ENCODE assay signal across 23 cellular contexts in the genomic region with DNA sequence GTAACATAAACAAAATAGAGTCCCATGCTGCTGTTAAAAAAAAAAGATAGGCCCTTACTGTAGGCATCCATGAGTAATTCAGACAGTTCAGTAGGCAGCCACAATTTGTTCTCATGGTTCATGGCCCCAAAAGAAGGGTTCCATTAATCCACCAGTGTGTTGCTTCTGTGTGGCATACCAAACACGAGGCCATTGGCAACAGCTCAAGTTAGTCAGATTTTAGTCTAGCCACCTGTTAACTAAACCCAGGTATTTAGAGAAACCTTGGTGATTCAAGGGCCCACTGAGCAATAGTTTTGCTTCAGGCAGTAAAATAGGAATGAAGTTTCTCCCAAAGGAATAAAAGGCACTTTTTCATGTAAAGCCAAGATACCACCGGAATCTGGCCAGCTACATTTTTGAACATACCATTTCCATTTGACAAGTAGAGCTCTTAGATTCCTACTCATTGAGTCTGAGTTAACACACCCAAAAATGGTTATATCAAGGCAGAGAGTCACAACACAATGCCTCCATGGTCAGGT.
DNase-seq lines count a peak whose midpoint lies in the region; ATAC-seq and TF ChIP-seq lines count a peak whose summit lies in the region.
"Had no signal": no experiment of that assay in that cellular context is flagged by ENCODE, and none has a peak within 500 bp of the region (broad histone marks: within the 10 kb centered on the region; RNA-seq: fewer than 3 reads in every experiment).

No MANE protein-coding gene starts in this region.

- H3K4me3 Mint-ChIP-seq in activated CD8-positive, alpha-beta memory T cell treated with anti-CD3 and anti-CD28 coated beads, Interleukin-2, amount 10 ng/mL, durations not matched to agents 7 days and 5 days: no peak overlapping the region
- no peak overlapping the region for H3K4me3 Mint-ChIP-seq in neural progenitor cell
- H3K4me3 Mint-ChIP-seq: CD4-positive, CD25-positive, alpha-beta regulatory T cell; HFFc6 had no signal

- POLR2A ChIA-PET in PC-3 (lab: Charles Lee; ENCODE audit: unreplicated experiment): no interaction called here

- H3K36me3 Mint-ChIP-seq in activated CD8-positive, alpha-beta memory T cell treated with anti-CD3 and anti-CD28 coated beads, Interleukin-2, amount 10 ng/mL, durations not matched to agents 7 days and 5 days: no peaks in the 10 kb centered on the region
- no peaks in the 10 kb centered on the region for H3K36me3 Mint-ChIP-seq in neural progenitor cell
- H3K36me3 Mint-ChIP-seq: CD4-positive, CD25-positive, alpha-beta regulatory T cell; CD8-positive, alpha-beta memory T cell had no signal

- no peak overlapping the region for H2AK5ac ChIP-seq in trophoblast cell (ENCODE audit: low read length)

- no peaks in the 10 kb centered on the region for H3K36me3 ChIP-seq in PC-3 (ENCODE audit: low read depth, low read length)
- no peaks in the 10 kb centered on the region for H3K36me3 ChIP-seq in mammary epithelial cell (ENCODE audit: insufficient read depth, low read length)
- no peaks in the 10 kb centered on the region for H3K36me3 ChIP-seq in trophoblast cell (ENCODE audit: control insufficient read depth in 1 of 2, insufficient read depth in 2 of 2, low read length in 2 of 2)
- H3K36me3 ChIP-seq in neural progenitor cell: no peaks in the 10 kb centered on the region
- H3K36me3 ChIP-seq: BE2C had no signal

- no peak overlapping the region for H2BK120ac ChIP-seq in trophoblast cell (ENCODE audit: insufficient read depth, low read length, poor library complexity)

- H3K4me1 ChIP-seq in PC-3 (ENCODE audit: insufficient read depth, low read length) (no peaks in the 10 kb centered on the region), mammary epithelial cell (ENCODE audit: insufficient read depth, low read length) (peaks cover 13% of the 10 kb centered on the region), trophoblast cell (ENCODE audit: control insufficient read depth in 1 of 2, insufficient read depth in 2 of 2, low read length in 2 of 2) (no peaks in the 10 kb centered on the region), neural progenitor cell (no peaks in the 10 kb centered on the region)
- H3K4me1 ChIP-seq: BE2C had no signal

- 0% methylated on average over 2 of the region's 2 CpGs for WGBS in mammary epithelial cell (ENCODE audit: low coverage, missing lambda C conversion rate)
- WGBS in trophoblast cell (ENCODE audit: extremely low coverage, insufficient coverage, insufficient read length): no CpG with 5 or more reads among the region's 2 CpGs

- H3K27me3 Mint-ChIP-seq in activated CD8-positive, alpha-beta memory T cell treated with anti-CD3 and anti-CD28 coated beads, Interleukin-2, amount 10 ng/mL, durations not matched to agents 7 days and 5 days: peaks cover 11% of the 10 kb centered on the region
- no peaks in the 10 kb centered on the region for H3K27me3 Mint-ChIP-seq in neural progenitor cell (ENCODE audit: insufficient read depth, low read depth)

- H2BK12ac ChIP-seq in trophoblast cell (ENCODE audit: low read length): no peak overlapping the region

- CTCF ChIA-PET in PC-3 (lab: Charles Lee): no interaction called here
- CTCF ChIA-PET in mammary epithelial cell (lab: Charles Lee; ENCODE audit: low non-redundant PET): no interaction called here
- CTCF ChIA-PET in activated CD8-positive, alpha-beta memory T cell treated with anti-CD3 and anti-CD28 coated beads, Interleukin-2, amount 10 ng/mL, durations not matched to agents 7 days and 5 days (lab: Charles Lee): no interaction called here

- H3K27ac ChIP-seq in PC-3 (ENCODE audit: low read length) (no peak overlapping the region), mammary epithelial cell (ENCODE audit: insufficient read depth, low read depth, low read length) (peak overlapping the region; percentile 37), trophoblast cell (ENCODE audit: low read depth, low read length) (no peak overlapping the region), neural progenitor cell (no peak overlapping the region)

- H3K9me3 ChIP-seq in PC-3 (ENCODE audit: low read length) (no peaks in the 10 kb centered on the region), mammary epithelial cell (replicated peaks; ENCODE audit: insufficient read depth, low read length) (no peaks in the 10 kb centered on the region), trophoblast cell (ENCODE audit: insufficient read depth, low read depth, low read length) (no peaks in the 10 kb centered on the region), neural progenitor cell (ENCODE audit: low read depth) (no peaks in the 10 kb centered on the region)
- H3K9me3 ChIP-seq: BE2C had no signal

- TF ChIP-seq CTCF in PC-3 (conservative IDR thresholded peaks at IDR 0.05; ENCODE audit: low read depth, low read length) (no peak), mammary epithelial cell (conservative IDR thresholded peaks at IDR 0.05 in 1 of 2, IDR thresholded peaks at IDR 0.05 in 1 of 2; ENCODE audit: extremely low read depth in 1 of 2, insufficient read depth in 1 of 2, low read depth in 1 of 2, low read length in 2 of 2) (no peak), epithelial cell of proximal tubule (conservative IDR thresholded peaks at IDR 0.05; ENCODE audit: low read depth, low read length) (no peak), neural progenitor cell (IDR thresholded peaks at IDR 0.05) (no peak)

- BruUV-seq in PC-3 (replicated peaks; lab: Mats Ljungman, UMichigan) (no TSS peak), mammary epithelial cell (replicated peaks; lab: Mats Ljungman, UMichigan) (no TSS peak)

- no peak overlapping the region for H4K8ac ChIP-seq in trophoblast cell (ENCODE audit: low read depth, low read length)

- H3K27me3 ChIP-seq in PC-3 (ENCODE audit: low read length) (peaks cover 17% of the 10 kb centered on the region), mammary epithelial cell (ENCODE audit: insufficient read depth, low read length) (no peaks in the 10 kb centered on the region), trophoblast cell (ENCODE audit: insufficient read depth, low read length) (no peaks in the 10 kb centered on the region), neural progenitor cell (no peaks in the 10 kb centered on the region)
- H3K27me3 ChIP-seq: BE2C had no signal

- dilution Hi-C loops in mammary epithelial cell (cut with HindIII; ENCODE audit: low sequenced_read_pairs): no loop called here

- H3K4me2 ChIP-seq in PC-3 (ENCODE audit: low read length) (no peak overlapping the region), mammary epithelial cell (ENCODE audit: insufficient read depth, low read depth, low read length) (peak overlapping the region; percentile 7), trophoblast cell (ENCODE audit: low read length) (no peak overlapping the region), neural progenitor cell (no peak overlapping the region)

- in situ Hi-C loops in mammary epithelial cell (cut with MboI; ENCODE audit: low sequenced_read_pairs in 2 of 2): no loop called here

- H2AFZ ChIP-seq in PC-3 (ENCODE audit: low read length) (no peak overlapping the region), mammary epithelial cell (ENCODE audit: low read depth, low read length) (peak overlapping the region; percentile 30), trophoblast cell (ENCODE audit: insufficient read depth, low read length, poor library complexity) (no peak overlapping the region), neural progenitor cell (replicated peaks) (no peak overlapping the region)

- H3K79me2 ChIP-seq in PC-3 (ENCODE audit: low read length) (no peaks in the 10 kb centered on the region), mammary epithelial cell (ENCODE audit: insufficient read depth, low read length) (no peaks in the 10 kb centered on the region), trophoblast cell (ENCODE audit: control insufficient read depth, insufficient read depth, low read length, poor library complexity) (no peaks in the 10 kb centered on the region), neural progenitor cell (ENCODE audit: low read depth) (no peaks in the 10 kb centered on the region)

- H4K20me1 ChIP-seq in PC-3 (ENCODE audit: low read length) (no peaks in the 10 kb centered on the region), mammary epithelial cell (ENCODE audit: insufficient read depth, low read length) (no peaks in the 10 kb centered on the region), neural progenitor cell (ENCODE audit: low read depth) (no peaks in the 10 kb centered on the region)

- H3K18ac ChIP-seq in trophoblast cell (ENCODE audit: low read length): no peak overlapping the region

- ATAC-seq in PC-3: no peak
- ATAC-seq in activated CD8-positive, alpha-beta memory T cell treated with anti-CD3 and anti-CD28 coated beads, Interleukin-2, amount 10 ng/mL, durations not matched to agents 7 days and 5 days: no peak
- ATAC-seq: GM12878, HCT116 had no signal

- H3K27ac Mint-ChIP-seq in activated CD8-positive, alpha-beta memory T cell treated with anti-CD3 and anti-CD28 coated beads, Interleukin-2, amount 10 ng/mL, durations not matched to agents 7 days and 5 days: no peak overlapping the region
- no peak overlapping the region for H3K27ac Mint-ChIP-seq in neural progenitor cell
- H3K27ac Mint-ChIP-seq: CD4-positive, CD25-positive, alpha-beta regulatory T cell; CD8-positive, alpha-beta memory T cell; HFFc6 had no signal

- H2BK5ac ChIP-seq in trophoblast cell (ENCODE audit: low read depth, low read length, poor library complexity): no peak overlapping the region

- peak; percentile 47 for DNase-seq in PC-3
- DNase-seq in mammary epithelial cell: peak; percentile 94
- peak; percentile 15 for DNase-seq in epithelial cell of proximal tubule (ENCODE audit: low read depth)
- peak; percentile 67 to 74 for DNase-seq in trophoblast cell
- DNase-seq in HUDEP-2 (lab: John Stamatoyannopoulos, UW; ENCODE audit: unreplicated experiment in 76 of 76): no peak
- DNase-seq in activated CD8-positive, alpha-beta memory T cell treated with anti-CD3 and anti-CD28 coated beads, Interleukin-2, amount 10 ng/mL, durations not matched to agents 7 days and 5 days: no peak
- no peak for DNase-seq in anterior cingulate cortex (lab: John Stamatoyannopoulos, UW)
- no peak for DNase-seq in neural progenitor cell (ENCODE audit: low spot score)
- DNase-seq: 8988T; BE2C; C1 segment of cervical spinal cord; CD4-positive, CD25-positive, alpha-beta regulatory T cell; CD8-positive, alpha-beta memory T cell; COR-L47; DMS 273 treated with DMSO at 0.1 percent for 48 hours; DMS53; DND-41; EL; GOT3; H7; HFFc6 had no signal

- no peak overlapping the region for H3K9ac ChIP-seq in PC-3 (ENCODE audit: low read length)
- H3K9ac ChIP-seq in mammary epithelial cell (ENCODE audit: insufficient read depth, low read length): no peak overlapping the region
- no peak overlapping the region for H3K9ac ChIP-seq in trophoblast cell (ENCODE audit: low read length)
- H3K9ac ChIP-seq in neural progenitor cell: no peak overlapping the region

- no peak overlapping the region for H4K12ac ChIP-seq in trophoblast cell (ENCODE audit: low read depth, low read length)

- no peak overlapping the region for H3K4ac ChIP-seq in trophoblast cell (ENCODE audit: low read depth, low read length)

- no peaks in the 10 kb centered on the region for H3K9me2 ChIP-seq in PC-3 (replicated peaks; ENCODE audit: low read length)

- no peak overlapping the region for H3K23ac ChIP-seq in trophoblast cell (ENCODE audit: low read length)

- intact Hi-C loops in PC-3 (cut with micrococcal nuclease): no loop called here
- intact Hi-C loops in mammary epithelial cell (cut with micrococcal nuclease): no loop called here

- H3F3A ChIP-seq in PC-3 (ENCODE audit: low read length, unreplicated experiment) (no peaks in the 10 kb centered on the region), neural progenitor cell (ENCODE audit: low read depth) (no peaks in the 10 kb centered on the region)

- no peak overlapping the region for H3K4me3 ChIP-seq in PC-3 (ENCODE audit: low read length)
- H3K4me3 ChIP-seq in mammary epithelial cell (replicated peaks in 1 of 3; ENCODE audit: insufficient read depth in 1 of 3, low read depth in 2 of 3, low read length in 3 of 3): no peak overlapping the region
- no peak overlapping the region for H3K4me3 ChIP-seq in epithelial cell of proximal tubule (ENCODE audit: low read depth, low read length)
- no peak overlapping the region for H3K4me3 ChIP-seq in trophoblast cell (ENCODE audit: low read depth, low read length)
- no peak overlapping the region for H3K4me3 ChIP-seq in neural progenitor cell
- H3K4me3 ChIP-seq: GM12878 had no signal

- H3K4me1 Mint-ChIP-seq in activated CD8-positive, alpha-beta memory T cell treated with anti-CD3 and anti-CD28 coated beads, Interleukin-2, amount 10 ng/mL, durations not matched to agents 7 days and 5 days: no peaks in the 10 kb centered on the region
- no peaks in the 10 kb centered on the region for H3K4me1 Mint-ChIP-seq in neural progenitor cell
- H3K4me1 Mint-ChIP-seq: CD4-positive, CD25-positive, alpha-beta regulatory T cell; CD8-positive, alpha-beta memory T cell had no signal

- H3K9me3 Mint-ChIP-seq in activated CD8-positive, alpha-beta memory T cell treated with anti-CD3 and anti-CD28 coated beads, Interleukin-2, amount 10 ng/mL, durations not matched to agents 7 days and 5 days (ENCODE audit: low read depth): no peaks in the 10 kb centered on the region
- H3K9me3 Mint-ChIP-seq in neural progenitor cell: no peaks in the 10 kb centered on the region
- H3K9me3 Mint-ChIP-seq: HFFc6 had no signal

- no peak overlapping the region for H4K91ac ChIP-seq in trophoblast cell (ENCODE audit: low read depth, low read length)

- H3K14ac ChIP-seq in trophoblast cell (ENCODE audit: low read length): no peak overlapping the region

- no peaks in the 10 kb centered on the region for H3K79me1 ChIP-seq in trophoblast cell (ENCODE audit: low read length)

Comparison
In these comparisons a context has a peak if more than half of its experiments do, and no peak if none do; other contexts are left out.
1. DNase-seq: peak in PC-3 (single experiment), mammary epithelial cell (single experiment), epithelial cell of proximal tubule (single experiment) and trophoblast cell (2 of 2); none in HUDEP-2 (0 of 76), activated CD8-positive, alpha-beta memory T cell treated with anti-CD3 and anti-CD28 coated beads, Interleukin-2, amount 10 ng/mL, durations not matched to agents 7 days and 5 days (single experiment), anterior cingulate cortex (0 of 58) and neural progenitor cell (single experiment).